ENCODE assay signal across 13 cellular contexts in genomic region chr13:33112745-33113144, GRCh38.
DNase-seq lines count a peak whose midpoint lies in the region; TF ChIP-seq lines count a peak whose summit lies in the region.
"Had no signal": no experiment of that assay in that cellular context is flagged by ENCODE, and none has a peak within 500 bp of the region (broad histone marks: within the 10 kb centered on the region; RNA-seq: fewer than 3 reads in every experiment).

No MANE protein-coding gene starts in this region.

- no peak for TF ChIP-seq EP300 in sigmoid colon (IDR thresholded peaks at IDR 0.05)
- no peak for TF ChIP-seq EP300 in SK-N-SH (IDR thresholded peaks at IDR 0.05; ENCODE audit: borderline replicate concordance in 1 of 2, low read depth in 1 of 2, low read length in 1 of 2)

- POLR2A ChIA-PET in SK-N-SH (lab: Yijun Ruan, JAX): no interaction called here

- H3K4me3 ChIP-seq in brain microvascular endothelial cell (ENCODE audit: low read depth, low read length) (no peak overlapping the region), left ventricle myocardium inferior (no peak overlapping the region), sigmoid colon (no peak overlapping the region), SK-N-SH (ENCODE audit: low read depth in 2 of 2, low read length in 1 of 2) (no peak overlapping the region)

- no peak for TF ChIP-seq RAD21 in SK-N-SH (IDR thresholded peaks at IDR 0.05; ENCODE audit: low read length)

- H3K9ac ChIP-seq in SK-N-SH: no peak overlapping the region

- 82 to 86% methylated on average over 11 of the region's 11 CpGs for WGBS in sigmoid colon, 2 donors
- WGBS in SK-N-SH (ENCODE audit: low lambda C conversion rate): 94% methylated on average over 11 of the region's 11 CpGs

- no peak for TF ChIP-seq CTCF in brain microvascular endothelial cell (IDR thresholded peaks at IDR 0.05; ENCODE audit: low read depth, low read length, missing control alignments)
- no peak for TF ChIP-seq CTCF in left ventricle myocardium inferior (IDR thresholded peaks at IDR 0.05; ENCODE audit: borderline replicate concordance)
- TF ChIP-seq CTCF in sigmoid colon (IDR thresholded peaks at IDR 0.05): no peak
- no peak for TF ChIP-seq CTCF in SK-N-SH (IDR thresholded peaks at IDR 0.05)

- CTCF ChIA-PET in SK-N-SH (lab: Yijun Ruan, JAX): interaction anchor here (1.0 to 1.6 kb wide), 2 partner anchors 20 to 77 kb away, joined by 3 to 4 read pairs; no protein-coding TSS in a partner anchor

- in situ Hi-C loops in brain microvascular endothelial cell (cut with HindIII; ENCODE audit: low pct_ligation_motif_present, low sequenced_read_pairs): no loop called here

- no peak for TF ChIP-seq POLR2A in sigmoid colon (IDR thresholded peaks at IDR 0.05)

- H3K4me1 ChIP-seq in left ventricle myocardium inferior (peaks cover 64% of the 10 kb centered on the region), sigmoid colon (peaks cover 0 to 81% (median 78%) of the 10 kb centered on the region in 4 donors), SK-N-SH (ENCODE audit: control insufficient read depth in 1 of 2, insufficient read depth in 2 of 2, low read depth in 1 of 2, low read length in 1 of 2) (peaks cover 9 to 14% of the 10 kb centered on the region in 2 experiments)

- DNase-seq in EH (ENCODE audit: low read depth) (peak; percentile 63), brain microvascular endothelial cell (peak; percentile 67), left ventricle myocardium inferior (no peak), sigmoid colon (no peak), NCI-H1436 treated with DMSO at 0.1 percent for 48 hours (lab: John Stamatoyannopoulos, UW) (no peak), DMS114 treated with DMSO at 0.1 percent for 48 hours (lab: John Stamatoyannopoulos, UW; ENCODE audit: unreplicated experiment) (no peak), SK-N-SH (no peak), NCI-H1092 (lab: John Stamatoyannopoulos, UW) (no peak)
- DNase-seq: activated effector memory CD4-positive, alpha-beta T cell treated with Interleukin-2 at 50 U/mL for 16 hours; amniotic stem cell; NCI-H2081 treated with DMSO at 0.1 percent for 48 hours; PC-3; stimulated activated naive CD8-positive, alpha-beta T cell treated with anti-CD3 and anti-CD28 coated beads, Interleukin-15, amount 100 ng/mL, for 72 hours had no signal

- no peaks in the 10 kb centered on the region for H3K9me3 ChIP-seq in left ventricle myocardium inferior (replicated peaks)
- H3K9me3 ChIP-seq in sigmoid colon: no peaks in the 10 kb centered on the region
- H3K9me3 ChIP-seq in SK-N-SH: no peaks in the 10 kb centered on the region

- no peaks in the 10 kb centered on the region for H3K9me2 ChIP-seq in SK-N-SH

- no peaks in the 10 kb centered on the region for H3F3A ChIP-seq in SK-N-SH (replicated peaks; ENCODE audit: insufficient read depth)

- H3K27me3 ChIP-seq in brain microvascular endothelial cell (replicated peaks) (no peaks in the 10 kb centered on the region), left ventricle myocardium inferior (ENCODE audit: low read depth) (no peaks in the 10 kb centered on the region), sigmoid colon (no peaks in the 10 kb centered on the region), SK-N-SH (ENCODE audit: insufficient read depth) (no peaks in the 10 kb centered on the region)

- H3K36me3 ChIP-seq in brain microvascular endothelial cell (replicated peaks) (peaks cover 90% of the 10 kb centered on the region), left ventricle myocardium inferior (peaks cover 87% of the 10 kb centered on the region), sigmoid colon (peaks cover 0 to 77% (median 18%) of the 10 kb centered on the region in 4 donors), SK-N-SH (replicated peaks in 1 of 2; ENCODE audit: control insufficient read depth in 1 of 2, insufficient read depth in 2 of 2, low read length in 1 of 2) (peaks cover 44 to 51% of the 10 kb centered on the region in 2 experiments)

- no peak overlapping the region for H2AFZ ChIP-seq in SK-N-SH (ENCODE audit: low read depth)

- H3K4me2 ChIP-seq in SK-N-SH: no peak overlapping the region

- peak overlapping the region; percentile 60 for H3K27ac ChIP-seq in brain microvascular endothelial cell
- H3K27ac ChIP-seq in left ventricle myocardium inferior (replicated peaks): peak overlapping the region; percentile 73
- peak overlapping the region; percentile 74 to 83 (median 79) for H3K27ac ChIP-seq in sigmoid colon
- H3K27ac ChIP-seq in SK-N-SH (ENCODE audit: low read depth in 2 of 2, low read length in 1 of 2): no peak overlapping the region

- intact Hi-C loops in left ventricle myocardium inferior (cut with micrococcal nuclease): no loop called here
- intact Hi-C loops in sigmoid colon (cut with DNase I): loop anchor here (5.0 to 10.0 kb wide), 2 partner anchors 95 to 282 kb away; no protein-coding TSS in a partner anchor

- H3K79me2 ChIP-seq in SK-N-SH (ENCODE audit: insufficient read depth): no peaks in the 10 kb centered on the region

- H4K20me1 ChIP-seq in SK-N-SH (ENCODE audit: insufficient read depth): no peaks in the 10 kb centered on the region

TF ChIP-seq in SK-N-SH, 30 proteins besides CTCF, POLR2A, EP300 and RAD21 (continues in another document):
- TF ChIP-seq RXRA (IDR thresholded peaks at IDR 0.05; ENCODE audit: borderline replicate concordance, low read depth) (no peak), FOSL2 (IDR thresholded peaks at IDR 0.05; ENCODE audit: borderline replicate concordance, low read depth) (no peak), NFIC (IDR thresholded peaks at IDR 0.05; ENCODE audit: borderline replicate concordance) (no peak), MXI1 (IDR thresholded peaks at IDR 0.05; ENCODE audit: low read depth, low read length) (no peak), SIN3A (IDR thresholded peaks at IDR 0.05; ENCODE audit: borderline replicate concordance, low read depth, low read length) (no peak), TCF12 (IDR thresholded peaks at IDR 0.05) (no peak), RCOR1 (IDR thresholded peaks at IDR 0.05; ENCODE audit: low read length) (no peak), CHD2 (IDR thresholded peaks at IDR 0.05; ENCODE audit: low read length, partially characterized antibody) (no peak), FOXJ3 (CRISPR knock-in tag; IDR thresholded peaks at IDR 0.05) (no peak), TAF1 (IDR thresholded peaks at IDR 0.05; ENCODE audit: borderline replicate concordance, low read depth, low read length) (no peak), ELF1 (IDR thresholded peaks at IDR 0.05) (no peak), GATA2 (CRISPR knock-in tag; IDR thresholded peaks at IDR 0.05) (no peak), TEAD4 (IDR thresholded peaks at IDR 0.05; ENCODE audit: borderline replicate concordance, insufficient read depth) (no peak)
- TF ChIP-seq, protein P1, sequence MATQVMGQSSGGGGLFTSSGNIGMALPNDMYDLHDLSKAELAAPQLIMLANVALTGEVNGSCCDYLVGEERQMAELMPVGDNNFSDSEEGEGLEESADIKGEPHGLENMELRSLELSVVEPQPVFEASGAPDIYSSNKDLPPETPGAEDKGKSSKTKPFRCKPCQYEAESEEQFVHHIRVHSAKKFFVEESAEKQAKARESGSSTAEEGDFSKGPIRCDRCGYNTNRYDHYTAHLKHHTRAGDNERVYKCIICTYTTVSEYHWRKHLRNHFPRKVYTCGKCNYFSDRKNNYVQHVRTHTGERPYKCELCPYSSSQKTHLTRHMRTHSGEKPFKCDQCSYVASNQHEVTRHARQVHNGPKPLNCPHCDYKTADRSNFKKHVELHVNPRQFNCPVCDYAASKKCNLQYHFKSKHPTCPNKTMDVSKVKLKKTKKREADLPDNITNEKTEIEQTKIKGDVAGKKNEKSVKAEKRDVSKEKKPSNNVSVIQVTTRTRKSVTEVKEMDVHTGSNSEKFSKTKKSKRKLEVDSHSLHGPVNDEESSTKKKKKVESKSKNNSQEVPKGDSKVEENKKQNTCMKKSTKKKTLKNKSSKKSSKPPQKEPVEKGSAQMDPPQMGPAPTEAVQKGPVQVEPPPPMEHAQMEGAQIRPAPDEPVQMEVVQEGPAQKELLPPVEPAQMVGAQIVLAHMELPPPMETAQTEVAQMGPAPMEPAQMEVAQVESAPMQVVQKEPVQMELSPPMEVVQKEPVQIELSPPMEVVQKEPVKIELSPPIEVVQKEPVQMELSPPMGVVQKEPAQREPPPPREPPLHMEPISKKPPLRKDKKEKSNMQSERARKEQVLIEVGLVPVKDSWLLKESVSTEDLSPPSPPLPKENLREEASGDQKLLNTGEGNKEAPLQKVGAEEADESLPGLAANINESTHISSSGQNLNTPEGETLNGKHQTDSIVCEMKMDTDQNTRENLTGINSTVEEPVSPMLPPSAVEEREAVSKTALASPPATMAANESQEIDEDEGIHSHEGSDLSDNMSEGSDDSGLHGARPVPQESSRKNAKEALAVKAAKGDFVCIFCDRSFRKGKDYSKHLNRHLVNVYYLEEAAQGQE (IDR thresholded peaks at IDR 0.05; ENCODE audit: low read depth, low read length): no peak
- TF ChIP-seq, protein P2, sequence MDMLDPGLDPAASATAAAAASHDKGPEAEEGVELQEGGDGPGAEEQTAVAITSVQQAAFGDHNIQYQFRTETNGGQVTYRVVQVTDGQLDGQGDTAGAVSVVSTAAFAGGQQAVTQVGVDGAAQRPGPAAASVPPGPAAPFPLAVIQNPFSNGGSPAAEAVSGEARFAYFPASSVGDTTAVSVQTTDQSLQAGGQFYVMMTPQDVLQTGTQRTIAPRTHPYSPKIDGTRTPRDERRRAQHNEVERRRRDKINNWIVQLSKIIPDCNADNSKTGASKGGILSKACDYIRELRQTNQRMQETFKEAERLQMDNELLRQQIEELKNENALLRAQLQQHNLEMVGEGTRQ (IDR thresholded peaks at IDR 0.05; ENCODE audit: borderline replicate concordance, low read depth, low read length): no peak
- TF ChIP-seq, protein P3, sequence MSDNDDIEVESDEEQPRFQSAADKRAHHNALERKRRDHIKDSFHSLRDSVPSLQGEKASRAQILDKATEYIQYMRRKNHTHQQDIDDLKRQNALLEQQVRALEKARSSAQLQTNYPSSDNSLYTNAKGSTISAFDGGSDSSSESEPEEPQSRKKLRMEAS (IDR thresholded peaks at IDR 0.05; ENCODE audit: low read depth): no peak
- TF ChIP-seq, protein P4, sequence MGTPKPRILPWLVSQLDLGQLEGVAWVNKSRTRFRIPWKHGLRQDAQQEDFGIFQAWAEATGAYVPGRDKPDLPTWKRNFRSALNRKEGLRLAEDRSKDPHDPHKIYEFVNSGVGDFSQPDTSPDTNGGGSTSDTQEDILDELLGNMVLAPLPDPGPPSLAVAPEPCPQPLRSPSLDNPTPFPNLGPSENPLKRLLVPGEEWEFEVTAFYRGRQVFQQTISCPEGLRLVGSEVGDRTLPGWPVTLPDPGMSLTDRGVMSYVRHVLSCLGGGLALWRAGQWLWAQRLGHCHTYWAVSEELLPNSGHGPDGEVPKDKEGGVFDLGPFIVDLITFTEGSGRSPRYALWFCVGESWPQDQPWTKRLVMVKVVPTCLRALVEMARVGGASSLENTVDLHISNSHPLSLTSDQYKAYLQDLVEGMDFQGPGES (IDR thresholded peaks at IDR 0.05; ENCODE audit: low read depth, low read length): no peak

Comparison
In these comparisons a context has a peak if more than half of its experiments do, and no peak if none do; other contexts are left out.
1. DNase-seq: peak in EH (single experiment) and brain microvascular endothelial cell (single experiment); none in left ventricle myocardium inferior (single experiment), sigmoid colon (single experiment), NCI-H1436 treated with DMSO at 0.1 percent for 48 hours (single experiment), DMS114 treated with DMSO at 0.1 percent for 48 hours (single experiment), SK-N-SH (single experiment) and NCI-H1092 (single experiment).
2. H3K27ac ChIP-seq: peak in brain microvascular endothelial cell (single experiment), left ventricle myocardium inferior (single experiment) and sigmoid colon (4 of 4); none in SK-N-SH (0 of 2).